1 cellular context compared by ENCODE assay signal in genomic region chr6:157528931-157529653, GRCh38.
A peak's percentile ranks its signal among the peaks of the same experiment; 100 is the strongest.
TF ChIP-seq lines count a peak whose summit lies in the region.

No MANE protein-coding gene starts in this region.

TF ChIP-seq in HepG2, 621 proteins besides CTCF, POLR2A, EP300 and RAD21 (continued from another document and continues in another):
- TF ChIP-seq IRX3 (CRISPR knock-in tag; IDR thresholded peaks at IDR 0.05; ENCODE audit: borderline replicate concordance, low read depth) (no peak), FOXK1 (CRISPR knock-in tag; IDR thresholded peaks at IDR 0.05; ENCODE audit: borderline replicate concordance, low read depth) (peak; percentile 64; the same call in 1 of the 2 replicates), ZNF326 (CRISPR knock-in tag; IDR thresholded peaks at IDR 0.05; ENCODE audit: borderline replicate concordance) (no peak), ELK4 (CRISPR knock-in tag; IDR thresholded peaks at IDR 0.05; ENCODE audit: borderline replicate concordance) (no peak), HES4 (CRISPR knock-in tag; IDR thresholded peaks at IDR 0.05; ENCODE audit: borderline replicate concordance) (no peak), FOXP1 (IDR thresholded peaks at IDR 0.05) (no peak), FOXP1 (CRISPR knock-in tag; IDR thresholded peaks at IDR 0.05) (peak; percentile 72), SRSF4 (IDR thresholded peaks at IDR 0.05; ENCODE audit: low read depth, low read length, poor library complexity, severe bottlenecking) (no peak), TIGD3 (CRISPR knock-in tag; IDR thresholded peaks at IDR 0.05; ENCODE audit: borderline replicate concordance) (no peak), ARID5B (CRISPR knock-in tag; IDR thresholded peaks at IDR 0.05) (peak; percentile 58), HOXA5 (CRISPR knock-in tag; IDR thresholded peaks at IDR 0.05) (no peak), PHF5A (CRISPR knock-in tag; IDR thresholded peaks at IDR 0.05; ENCODE audit: low read depth, unreplicated experiment) (no peak), ZNF781 (CRISPR knock-in tag; IDR thresholded peaks at IDR 0.05; ENCODE audit: borderline replicate concordance, not compliant biosample characterization) (no peak), SATB2 (CRISPR knock-in tag; IDR thresholded peaks at IDR 0.05) (no peak), CBX1 (IDR thresholded peaks at IDR 0.05; ENCODE audit: low read depth) (no peak), FOXJ3 (CRISPR knock-in tag; IDR thresholded peaks at IDR 0.05; ENCODE audit: borderline replicate concordance) (no peak; the same call in 1 of the 2 replicates), NCOA5 (CRISPR knock-in tag; IDR thresholded peaks at IDR 0.05) (no peak), SYNCRIP (IDR thresholded peaks at IDR 0.05; ENCODE audit: insufficient read depth, low read depth, low read length) (no peak), MXD1 (CRISPR knock-in tag; IDR thresholded peaks at IDR 0.05) (no peak), STAT5B (CRISPR knock-in tag; IDR thresholded peaks at IDR 0.05) (no peak), MBD4 (IDR thresholded peaks at IDR 0.05; ENCODE audit: borderline replicate concordance, low read length) (no peak), KLF16 (CRISPR knock-in tag; IDR thresholded peaks at IDR 0.05) (peak in 1 of 2 experiments; percentile 16; a peak in 1 of 4 replicates), ZFP62 (CRISPR knock-in tag; IDR thresholded peaks at IDR 0.05) (no peak), ETV5 (CRISPR knock-in tag; IDR thresholded peaks at IDR 0.05; ENCODE audit: borderline replicate concordance) (no peak; the same call in 1 of the 2 replicates), ZNF510 (CRISPR knock-in tag; IDR thresholded peaks at IDR 0.05; ENCODE audit: low read depth) (no peak), ISX (CRISPR knock-in tag; conservative IDR thresholded peaks at IDR 0.05) (no peak), ZNF317 (CRISPR knock-in tag; IDR thresholded peaks at IDR 0.05) (peak; percentile 50; the same call in 1 of the 2 replicates), ZNF816 (CRISPR knock-in tag; IDR thresholded peaks at IDR 0.05; ENCODE audit: borderline replicate concordance) (no peak), ZBTB14 (CRISPR knock-in tag; IDR thresholded peaks at IDR 0.05) (no peak), DPF2 (CRISPR knock-in tag; IDR thresholded peaks at IDR 0.05; ENCODE audit: borderline replicate concordance, low read depth) (no peak), CEBPB (IDR thresholded peaks at IDR 0.05; ENCODE audit: borderline replicate concordance, low read depth, low read length) (peak; percentile 87), TOPORS (CRISPR knock-in tag; IDR thresholded peaks at IDR 0.05) (no peak), HIC2 (CRISPR knock-in tag; IDR thresholded peaks at IDR 0.05; ENCODE audit: low read depth) (no peak), HOXA7 (CRISPR knock-in tag; IDR thresholded peaks at IDR 0.05) (no peak), SNAI1 (CRISPR knock-in tag; IDR thresholded peaks at IDR 0.05; ENCODE audit: borderline replicate concordance) (no peak), ZNF558 (CRISPR knock-in tag; IDR thresholded peaks at IDR 0.05; ENCODE audit: borderline replicate concordance) (no peak), ZNF878 (CRISPR knock-in tag; IDR thresholded peaks at IDR 0.05) (no peak), NR2C2 (CRISPR knock-in tag; IDR thresholded peaks at IDR 0.05; ENCODE audit: borderline replicate concordance) (0 out of 2 replicates have a peak, but pooled peaks have one; percentile 27)
- TF ChIP-seq, protein P1, sequence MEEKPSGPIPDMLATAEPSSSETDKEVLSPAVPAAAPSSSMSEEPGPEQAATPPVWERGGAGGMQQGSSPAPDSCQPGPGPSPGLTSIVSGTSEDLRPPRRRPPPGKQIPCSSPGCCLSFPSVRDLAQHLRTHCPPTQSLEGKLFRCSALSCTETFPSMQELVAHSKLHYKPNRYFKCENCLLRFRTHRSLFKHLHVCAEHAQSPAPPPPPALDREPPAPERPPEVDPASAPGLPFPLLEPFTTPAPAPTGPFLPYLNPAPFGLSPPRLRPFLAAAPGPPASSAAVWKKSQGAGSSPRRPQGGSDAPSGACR (CRISPR knock-in tag; IDR thresholded peaks at IDR 0.05), result no peak
- TF ChIP-seq, protein P2, sequence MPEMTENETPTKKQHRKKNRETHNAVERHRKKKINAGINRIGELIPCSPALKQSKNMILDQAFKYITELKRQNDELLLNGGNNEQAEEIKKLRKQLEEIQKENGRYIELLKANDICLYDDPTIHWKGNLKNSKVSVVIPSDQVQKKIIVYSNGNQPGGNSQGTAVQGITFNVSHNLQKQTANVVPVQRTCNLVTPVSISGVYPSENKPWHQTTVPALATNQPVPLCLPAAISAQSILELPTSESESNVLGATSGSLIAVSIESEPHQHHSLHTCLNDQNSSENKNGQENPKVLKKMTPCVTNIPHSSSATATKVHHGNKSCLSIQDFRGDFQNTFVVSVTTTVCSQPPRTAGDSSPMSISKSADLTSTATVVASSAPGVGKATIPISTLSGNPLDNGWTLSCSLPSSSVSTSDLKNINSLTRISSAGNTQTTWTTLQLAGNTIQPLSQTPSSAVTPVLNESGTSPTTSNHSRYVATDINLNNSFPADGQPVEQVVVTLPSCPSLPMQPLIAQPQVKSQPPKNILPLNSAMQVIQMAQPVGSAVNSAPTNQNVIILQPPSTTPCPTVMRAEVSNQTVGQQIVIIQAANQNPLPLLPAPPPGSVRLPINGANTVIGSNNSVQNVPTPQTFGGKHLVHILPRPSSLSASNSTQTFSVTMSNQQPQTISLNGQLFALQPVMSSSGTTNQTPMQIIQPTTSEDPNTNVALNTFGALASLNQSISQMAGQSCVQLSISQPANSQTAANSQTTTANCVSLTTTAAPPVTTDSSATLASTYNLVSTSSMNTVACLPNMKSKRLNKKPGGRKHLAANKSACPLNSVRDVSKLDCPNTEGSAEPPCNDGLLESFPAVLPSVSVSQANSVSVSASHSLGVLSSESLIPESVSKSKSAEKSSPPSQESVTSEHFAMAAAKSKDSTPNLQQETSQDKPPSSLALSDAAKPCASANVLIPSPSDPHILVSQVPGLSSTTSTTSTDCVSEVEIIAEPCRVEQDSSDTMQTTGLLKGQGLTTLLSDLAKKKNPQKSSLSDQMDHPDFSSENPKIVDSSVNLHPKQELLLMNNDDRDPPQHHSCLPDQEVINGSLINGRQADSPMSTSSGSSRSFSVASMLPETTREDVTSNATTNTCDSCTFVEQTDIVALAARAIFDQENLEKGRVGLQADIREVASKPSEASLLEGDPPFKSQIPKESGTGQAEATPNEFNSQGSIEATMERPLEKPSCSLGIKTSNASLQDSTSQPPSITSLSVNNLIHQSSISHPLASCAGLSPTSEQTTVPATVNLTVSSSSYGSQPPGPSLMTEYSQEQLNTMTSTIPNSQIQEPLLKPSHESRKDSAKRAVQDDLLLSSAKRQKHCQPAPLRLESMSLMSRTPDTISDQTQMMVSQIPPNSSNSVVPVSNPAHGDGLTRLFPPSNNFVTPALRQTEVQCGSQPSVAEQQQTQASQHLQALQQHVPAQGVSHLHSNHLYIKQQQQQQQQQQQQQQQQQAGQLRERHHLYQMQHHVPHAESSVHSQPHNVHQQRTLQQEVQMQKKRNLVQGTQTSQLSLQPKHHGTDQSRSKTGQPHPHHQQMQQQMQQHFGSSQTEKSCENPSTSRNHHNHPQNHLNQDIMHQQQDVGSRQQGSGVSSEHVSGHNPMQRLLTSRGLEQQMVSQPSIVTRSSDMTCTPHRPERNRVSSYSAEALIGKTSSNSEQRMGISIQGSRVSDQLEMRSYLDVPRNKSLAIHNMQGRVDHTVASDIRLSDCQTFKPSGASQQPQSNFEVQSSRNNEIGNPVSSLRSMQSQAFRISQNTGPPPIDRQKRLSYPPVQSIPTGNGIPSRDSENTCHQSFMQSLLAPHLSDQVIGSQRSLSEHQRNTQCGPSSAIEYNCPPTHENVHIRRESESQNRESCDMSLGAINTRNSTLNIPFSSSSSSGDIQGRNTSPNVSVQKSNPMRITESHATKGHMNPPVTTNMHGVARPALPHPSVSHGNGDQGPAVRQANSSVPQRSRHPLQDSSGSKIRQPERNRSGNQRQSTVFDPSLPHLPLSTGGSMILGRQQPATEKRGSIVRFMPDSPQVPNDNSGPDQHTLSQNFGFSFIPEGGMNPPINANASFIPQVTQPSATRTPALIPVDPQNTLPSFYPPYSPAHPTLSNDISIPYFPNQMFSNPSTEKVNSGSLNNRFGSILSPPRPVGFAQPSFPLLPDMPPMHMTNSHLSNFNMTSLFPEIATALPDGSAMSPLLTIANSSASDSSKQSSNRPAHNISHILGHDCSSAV (CRISPR knock-in tag; IDR thresholded peaks at IDR 0.05; ENCODE audit: borderline replicate concordance), result no peak
- TF ChIP-seq, protein P3, sequence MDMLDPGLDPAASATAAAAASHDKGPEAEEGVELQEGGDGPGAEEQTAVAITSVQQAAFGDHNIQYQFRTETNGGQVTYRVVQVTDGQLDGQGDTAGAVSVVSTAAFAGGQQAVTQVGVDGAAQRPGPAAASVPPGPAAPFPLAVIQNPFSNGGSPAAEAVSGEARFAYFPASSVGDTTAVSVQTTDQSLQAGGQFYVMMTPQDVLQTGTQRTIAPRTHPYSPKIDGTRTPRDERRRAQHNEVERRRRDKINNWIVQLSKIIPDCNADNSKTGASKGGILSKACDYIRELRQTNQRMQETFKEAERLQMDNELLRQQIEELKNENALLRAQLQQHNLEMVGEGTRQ (IDR thresholded peaks at IDR 0.05; ENCODE audit: low read depth, low read length), result no peak
- TF ChIP-seq, protein P3 (CRISPR knock-in tag; IDR thresholded peaks at IDR 0.05; ENCODE audit: borderline replicate concordance), result no peak
